Comparison of ENCODE assay signal across 20 cellular contexts in genomic region chr7:98222533-98223195, GRCh38. TPM values are rescaled to one million over a fixed set of nuclear protein-coding genes. Genes with fewer than 3 reads are reported as not detected.
"Had no signal": no experiment of that assay in that cellular context is flagged by ENCODE, and none has a peak within 500 bp of the region (broad histone marks: within the 10 kb centered on the region; RNA-seq: fewer than 3 reads in every experiment).

No MANE protein-coding gene starts in this region.

- H3K4me3 ChIP-seq: esophagus muscularis mucosa, gastroesophageal sphincter, heart right ventricle, sigmoid colon, tibial artery had no signal

- DNase-seq: activated CD4-positive, alpha-beta T cell treated with anti-CD3 and anti-CD28 coated beads, Interleukin-2, amount 10 ng/mL, durations not matched to agents 24 days and 14 days; activated CD8-positive, alpha-beta T cell treated with anti-CD3 and anti-CD28 coated beads, Interleukin-2, amount 10 ng/mL, durations not matched to agents 7 days and 5 days; activated naive CD4-positive, alpha-beta T cell treated with Interleukin-2 at 50 U/mL for 16 hours; activated naive CD8-positive, alpha-beta T cell treated with anti-CD3 and anti-CD28 coated beads, Interleukin-2, amount 50 U/mL, for 24 hours; activated T-cell treated with anti-CD3 and anti-CD28 coated beads, Interleukin-2, amount 50 U/mL, for 24 hours; anterior cingulate cortex; effector CD8-positive, alpha-beta T cell; heart right ventricle; midbrain; sigmoid colon; stimulated activated naive B cell treated with anti-CD40 and anti-IgM and Interleukin-4, amounts not matched to agents 10 μg/mL and 1 μg/mL and 100 μg/mL, for 72 hours; substantia nigra; T-helper 1 cell; T-helper 9 cell had no signal

- H3K27me3 ChIP-seq: esophagus muscularis mucosa, gastroesophageal sphincter, heart right ventricle, sigmoid colon, tibial artery had no signal

- H3K27ac ChIP-seq: esophagus muscularis mucosa, gastroesophageal sphincter, heart right ventricle, sigmoid colon, tibial artery had no signal

- ATAC-seq: activated CD8-positive, alpha-beta T cell treated with anti-CD3 and anti-CD28 coated beads, Interleukin-2, amount 10 ng/mL, durations not matched to agents 7 days and 5 days; activated naive CD8-positive, alpha-beta T cell treated with anti-CD3 and anti-CD28 coated beads, Interleukin-2, amount 50 U/mL, for 24 hours; stimulated activated naive B cell treated with anti-CD40 and anti-IgM and Interleukin-4, amounts not matched to agents 10 μg/mL and 1 μg/mL and 100 μg/mL, for 72 hours had no signal

- H3K4me1 ChIP-seq: gastroesophageal sphincter, sigmoid colon, tibial artery had no signal

- H3K9me3 ChIP-seq: esophagus muscularis mucosa, gastroesophageal sphincter, heart right ventricle, sigmoid colon, tibial artery had no signal

RNA-seq across cellular contexts. Expression of gene BHLHA15, which starts 11.4 kb away (rescaled TPM):
- total RNA-seq: activated CD8-positive, alpha-beta T cell treated with anti-CD3 and anti-CD28 coated beads, Interleukin-2, amount 10 ng/mL, durations not matched to agents 7 days and 5 days; esophagus muscularis mucosa; heart right ventricle; myocyte; neural crest cell; osteocyte; sigmoid colon had no signal
